Comparison of ENCODE assay signal across 15 cellular contexts in the genomic region with DNA sequence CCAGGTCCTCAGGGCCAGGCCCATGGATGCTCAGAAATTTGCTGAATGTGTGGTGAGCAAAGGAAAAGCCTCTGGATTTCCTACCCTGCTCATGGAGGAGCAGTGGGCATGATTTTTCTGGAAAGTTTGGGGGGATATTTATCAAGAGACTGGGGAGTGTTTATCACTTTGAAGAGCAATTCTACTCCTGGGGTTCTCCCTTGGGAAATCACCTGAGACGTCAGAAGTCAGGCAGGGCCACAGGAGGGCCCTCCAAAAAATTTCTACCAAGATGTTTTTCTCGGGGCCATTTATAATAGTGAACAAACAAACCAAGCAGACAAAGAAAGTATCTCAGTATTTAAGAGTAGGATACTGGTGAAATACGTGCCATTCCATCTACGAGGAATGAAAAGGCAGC.
"Had no signal": no experiment of that assay in that cellular context is flagged by ENCODE, and none has a peak within 500 bp of the region (broad histone marks: within the 10 kb centered on the region; RNA-seq: fewer than 3 reads in every experiment).

No MANE protein-coding gene starts in this region.

- H3K9ac ChIP-seq: parathyroid adenoma had no signal

- H3K36me3 Mint-ChIP-seq: activated CD4-positive, alpha-beta memory T cell treated with anti-CD3 and anti-CD28 coated beads for 36 hours; activated naive CD8-positive, alpha-beta T cell treated with anti-CD3 and anti-CD28 coated beads for 36 hours had no signal

- H3K4me1 Mint-ChIP-seq: activated naive CD8-positive, alpha-beta T cell treated with anti-CD3 and anti-CD28 coated beads for 36 hours had no signal

- H3K4me3 ChIP-seq: heart right ventricle, left ventricle myocardium inferior, transverse colon had no signal

- H3K36me3 ChIP-seq: heart right ventricle, left ventricle myocardium inferior, transverse colon had no signal

- FAIRE-seq: frontal cortex, islet of Langerhans, small intestine had no signal

- H2AFZ ChIP-seq: parathyroid adenoma had no signal

- H3K27me3 Mint-ChIP-seq: activated CD4-positive, alpha-beta memory T cell treated with anti-CD3 and anti-CD28 coated beads for 36 hours; activated naive CD8-positive, alpha-beta T cell treated with anti-CD3 and anti-CD28 coated beads for 36 hours had no signal

- H3K4me3 Mint-ChIP-seq: activated CD4-positive, alpha-beta memory T cell treated with anti-CD3 and anti-CD28 coated beads for 36 hours; activated naive CD8-positive, alpha-beta T cell treated with anti-CD3 and anti-CD28 coated beads for 36 hours; activated T-cell treated with anti-CD3 and anti-CD28 coated beads, Interleukin-2, amount 50 U/mL, for 4 hours; endodermal cell; neural crest cell had no signal

- H3K27me3 ChIP-seq: heart right ventricle, transverse colon had no signal

- H3K9me3 ChIP-seq: heart right ventricle, left ventricle myocardium inferior, transverse colon had no signal

- DNase-seq: activated CD4-positive, alpha-beta memory T cell treated with anti-CD3 and anti-CD28 coated beads for 36 hours; activated CD4-positive, alpha-beta T cell treated with anti-CD3 and anti-CD28 coated beads for 1 hour; activated gamma-delta T cell treated with Interleukin-2 at 50 U/mL for 16 hours; activated naive CD8-positive, alpha-beta T cell treated with anti-CD3 and anti-CD28 coated beads for 36 hours; activated T-cell treated with anti-CD3 and anti-CD28 coated beads, Interleukin-2, amount 50 U/mL, for 4 hours; cerebellar nuclear complex; endodermal cell; heart right ventricle; left ventricle myocardium inferior; small intestine; transverse colon had no signal

- H3K9me3 Mint-ChIP-seq: activated CD4-positive, alpha-beta memory T cell treated with anti-CD3 and anti-CD28 coated beads for 36 hours; activated naive CD8-positive, alpha-beta T cell treated with anti-CD3 and anti-CD28 coated beads for 36 hours; activated T-cell treated with anti-CD3 and anti-CD28 coated beads, Interleukin-2, amount 50 U/mL, for 4 hours; endodermal cell; neural crest cell had no signal

- H3K27ac Mint-ChIP-seq: activated CD4-positive, alpha-beta memory T cell treated with anti-CD3 and anti-CD28 coated beads for 36 hours; activated naive CD8-positive, alpha-beta T cell treated with anti-CD3 and anti-CD28 coated beads for 36 hours; endodermal cell had no signal

- H3K79me2 ChIP-seq: parathyroid adenoma had no signal

- H3K27ac ChIP-seq: parathyroid adenoma, transverse colon had no signal

- ATAC-seq: activated T-cell treated with anti-CD3 and anti-CD28 coated beads, Interleukin-2, amount 50 U/mL, for 4 hours; heart right ventricle had no signal

- H3K4me1 ChIP-seq: parathyroid adenoma, transverse colon had no signal
